Comparison of ENCODE assay signal across 28 cellular contexts in the genomic region with DNA sequence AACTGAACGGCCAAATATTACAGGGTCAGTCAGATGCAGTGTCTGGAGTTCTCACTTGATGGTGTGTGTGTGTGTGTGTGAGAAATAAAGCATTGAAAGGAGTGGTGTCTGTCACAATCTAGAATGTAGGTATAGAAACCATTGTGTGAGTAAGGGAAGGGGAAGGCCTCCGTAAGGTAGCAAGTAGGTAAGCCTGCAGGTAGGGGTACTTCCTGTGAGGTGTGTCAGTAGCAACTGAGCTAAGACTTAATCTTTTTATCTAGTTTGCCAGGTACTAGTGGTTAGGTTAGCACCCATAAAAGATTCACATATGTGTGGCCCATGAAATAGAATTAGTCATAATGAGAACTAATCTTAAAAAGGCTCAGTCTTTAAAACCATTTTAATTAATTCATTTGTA.
"Had no signal": no experiment of that assay in that cellular context is flagged by ENCODE, and none has a peak within 500 bp of the region (broad histone marks: within the 10 kb centered on the region; RNA-seq: fewer than 3 reads in every experiment).

No MANE protein-coding gene starts in this region.

- FAIRE-seq: islet of Langerhans, kidney had no signal

- H3K36me3 ChIP-seq: left lung, lower lobe of right lung, ovary, right atrium auricular region, right lobe of liver, tibial nerve, uterus had no signal

- H3K4me3 ChIP-seq: left lung, lower lobe of right lung, ovary, right atrium auricular region, right lobe of liver, smooth muscle cell, tibial nerve, uterus had no signal

- H3K27me3 Mint-ChIP-seq: naive thymus-derived CD4-positive, alpha-beta T cell; natural killer cell treated with Interleukin-12 subunit alpha and Interleukin-12 subunit beta and Interleukin-15 and Interleukin-18, amount 100 ng/mL, for 72 hours; progenitor cell of endocrine pancreas; stimulated activated memory B cell treated with anti-CD40 and anti-IgM and Interleukin-4, amounts not matched to agents 10 μg/mL and 1 μg/mL and 100 μg/mL, for 72 hours; stimulated activated naive CD8-positive, alpha-beta T cell treated with anti-CD3 and anti-CD28 coated beads, Interleukin-15, amount 100 ng/mL, for 72 hours; type B pancreatic cell had no signal

- H3K4me1 ChIP-seq: left lung, lower lobe of right lung, right atrium auricular region, tibial nerve, uterus had no signal

- H3K36me3 Mint-ChIP-seq: immature natural killer cell; mesothelial cell of epicardium; naive thymus-derived CD4-positive, alpha-beta T cell; stimulated activated memory B cell treated with anti-CD40 and anti-IgM and Interleukin-4, amounts not matched to agents 10 μg/mL and 1 μg/mL and 100 μg/mL, for 72 hours; type B pancreatic cell had no signal

- H3K27ac ChIP-seq: left lung, lower lobe of right lung, ovary, right atrium auricular region, right lobe of liver, tibial nerve, uterus had no signal

- ATAC-seq: left colon; left lung; lower lobe of right lung; naive thymus-derived CD4-positive, alpha-beta T cell; natural killer cell treated with Interleukin-12 subunit alpha and Interleukin-12 subunit beta and Interleukin-15 and Interleukin-18, amount 100 ng/mL, for 72 hours; right lobe of liver; stimulated activated memory B cell treated with anti-CD40 and anti-IgM and Interleukin-4, amounts not matched to agents 10 μg/mL and 1 μg/mL and 100 μg/mL, for 72 hours; stimulated activated naive CD8-positive, alpha-beta T cell treated with anti-CD3 and anti-CD28 coated beads, Interleukin-15, amount 100 ng/mL, for 72 hours had no signal

- H3K4me2 ChIP-seq: smooth muscle cell had no signal

- H3K4me3 Mint-ChIP-seq: immature natural killer cell; mesothelial cell of epicardium; naive thymus-derived CD4-positive, alpha-beta T cell; natural killer cell treated with Interleukin-12 subunit alpha and Interleukin-12 subunit beta and Interleukin-15 and Interleukin-18, amount 100 ng/mL, for 72 hours; stimulated activated memory B cell treated with anti-CD40 and anti-IgM and Interleukin-4, amounts not matched to agents 10 μg/mL and 1 μg/mL and 100 μg/mL, for 72 hours; stimulated activated naive CD8-positive, alpha-beta T cell treated with anti-CD3 and anti-CD28 coated beads, Interleukin-15, amount 100 ng/mL, for 72 hours; type B pancreatic cell had no signal

- H3K4me1 Mint-ChIP-seq: immature natural killer cell; mesothelial cell of epicardium; naive thymus-derived CD4-positive, alpha-beta T cell; stimulated activated memory B cell treated with anti-CD40 and anti-IgM and Interleukin-4, amounts not matched to agents 10 μg/mL and 1 μg/mL and 100 μg/mL, for 72 hours; stimulated activated naive CD8-positive, alpha-beta T cell treated with anti-CD3 and anti-CD28 coated beads, Interleukin-15, amount 100 ng/mL, for 72 hours had no signal

- DNase-seq: hippocampal formation; immature natural killer cell; kidney; left colon; left lung; lower lobe of right lung; mammary epithelial cell; mesenchymal stem cell; naive thymus-derived CD4-positive, alpha-beta T cell; ovary; right lobe of liver; stimulated activated CD4-positive, alpha-beta T cell treated with anti-CD3 and anti-CD28 coated beads, Interleukin-1b, Interleukin-23, amount 100 ng/mL, for 48 hours; stimulated activated CD4-positive, alpha-beta T cell treated with anti-CD3 and anti-CD28 coated beads, Interleukin-2, amount 100 ng/mL, for 48 hours; stimulated activated CD4-positive, alpha-beta T cell treated with anti-CD3 and anti-CD28 coated beads, Interleukin-4, amount 100 ng/mL, for 4 hours; stimulated activated CD8-positive, alpha-beta memory T cell treated with anti-CD3 and anti-CD28 coated beads, Interleukin-4, amount 100 ng/mL, for 48 hours; stimulated activated naive CD4-positive, alpha-beta T cell treated with Interleukin-2 at 50 U/mL for 16 hours; stimulated activated naive CD8-positive, alpha-beta T cell treated with anti-CD3 and anti-CD28 coated beads, Interleukin-15, amount 100 ng/mL, for 72 hours; substantia nigra; uterus had no signal

- H3K27me3 ChIP-seq: left lung, ovary, right atrium auricular region, right lobe of liver, tibial nerve, uterus had no signal

- H3K27ac Mint-ChIP-seq: immature natural killer cell; mesothelial cell of epicardium; naive thymus-derived CD4-positive, alpha-beta T cell; natural killer cell treated with Interleukin-12 subunit alpha and Interleukin-12 subunit beta and Interleukin-15 and Interleukin-18, amount 100 ng/mL, for 72 hours; progenitor cell of endocrine pancreas; stimulated activated memory B cell treated with anti-CD40 and anti-IgM and Interleukin-4, amounts not matched to agents 10 μg/mL and 1 μg/mL and 100 μg/mL, for 72 hours; stimulated activated naive CD8-positive, alpha-beta T cell treated with anti-CD3 and anti-CD28 coated beads, Interleukin-15, amount 100 ng/mL, for 72 hours; type B pancreatic cell had no signal

- H3K9me3 Mint-ChIP-seq: stimulated activated memory B cell treated with anti-CD40 and anti-IgM and Interleukin-4, amounts not matched to agents 10 μg/mL and 1 μg/mL and 100 μg/mL, for 72 hours; type B pancreatic cell had no signal

- H3K9me3 ChIP-seq: left lung, lower lobe of right lung, ovary, right atrium auricular region, right lobe of liver, uterus had no signal
